ENCODE assay signal across 8 cellular contexts in the genomic region with DNA sequence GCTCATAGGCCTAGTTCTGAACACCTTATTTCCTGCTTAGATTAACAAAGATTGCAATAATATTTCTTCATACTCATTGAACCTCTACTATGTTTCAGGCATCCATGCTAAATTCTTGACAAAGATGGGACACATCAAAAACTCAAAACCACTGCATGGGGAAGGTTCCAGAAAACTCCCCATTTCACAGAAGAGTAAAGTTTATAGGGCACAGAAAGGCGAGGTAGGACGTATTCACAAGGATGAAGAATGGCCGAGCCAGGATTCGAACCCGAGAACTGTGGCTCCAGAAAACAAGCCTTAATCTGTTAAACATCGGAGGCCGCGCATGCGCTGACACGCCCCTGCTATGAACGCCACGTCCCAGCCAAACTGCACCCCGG. TPM values are rescaled to one million over a fixed set of nuclear protein-coding genes. Genes with fewer than 3 reads are reported as not detected.
DNase-seq lines count a peak whose midpoint lies in the region; ATAC-seq, FAIRE-seq and TF ChIP-seq lines count a peak whose summit lies in the region.

No MANE protein-coding gene starts in this region.

- CTCF ChIA-PET in activated CD8-positive, alpha-beta memory T cell treated with anti-CD3 and anti-CD28 coated beads, Interleukin-2, amount 10 ng/mL, durations not matched to agents 7 days and 5 days (lab: Charles Lee), result no interaction called here
- CTCF ChIA-PET in HepG2 (lab: Yijun Ruan, JAX; ENCODE audit: low intra/inter-chr PET ratio, low total read pairs), result no interaction called here

- no peaks in the 10 kb centered on the region for H3K9me3 ChIP-seq in astrocyte (ENCODE audit: insufficient read depth, low read depth, low read length)
- H3K9me3 ChIP-seq in HepG2 (ENCODE audit: low read length), result no peaks in the 10 kb centered on the region
- no peaks in the 10 kb centered on the region for H3K9me3 ChIP-seq in thymus (ENCODE audit: control insufficient read depth)

- H3K4me3 Mint-ChIP-seq in activated CD8-positive, alpha-beta memory T cell treated with anti-CD3 and anti-CD28 coated beads, Interleukin-2, amount 10 ng/mL, durations not matched to agents 7 days and 5 days, result peak overlapping the region; percentile 85
- H3K4me3 Mint-ChIP-seq in astrocyte (ENCODE audit: unreplicated experiment), result peak overlapping the region; percentile 83

- FAIRE-seq in astrocyte (lab: Jason Lieb, UNC), result peak; percentile 29
- FAIRE-seq in HepG2 (lab: Jason Lieb, UNC), result no peak

- H3K4me3 ChIP-seq in astrocyte (ENCODE audit: insufficient read depth, low read depth, low read length) (peak overlapping the region; percentile 79), HepG2 (replicated peaks in 1 of 3; ENCODE audit: insufficient read depth in 1 of 3, low read depth in 2 of 3, low read length in 3 of 3) (peak overlapping the region; percentile 66 to 75 (median 71)), thymus (ENCODE audit: low read length) (peak overlapping the region; percentile 58)

- TF ChIP-seq CTCF in astrocyte (IDR thresholded peaks at IDR 0.05; ENCODE audit: insufficient read depth, low read depth, low read length) (no peak), HepG2 (CRISPR knock-in tag; IDR thresholded peaks at IDR 0.05) (no peak)

- peak overlapping the region; percentile 95 for H3K9ac ChIP-seq in astrocyte (ENCODE audit: low read length)
- H3K9ac ChIP-seq in HepG2 (ENCODE audit: insufficient read depth, low read depth, low read length), result peak overlapping the region; percentile 90

- POLR2A ChIA-PET in HepG2 (lab: Yijun Ruan, JAX), result no interaction called here

- no peak for ATAC-seq in activated CD8-positive, alpha-beta memory T cell treated with anti-CD3 and anti-CD28 coated beads, Interleukin-2, amount 10 ng/mL, durations not matched to agents 7 days and 5 days
- ATAC-seq in HepG2, result no peak

- peaks cover 32% of the 10 kb centered on the region for H3K36me3 Mint-ChIP-seq in activated CD8-positive, alpha-beta memory T cell treated with anti-CD3 and anti-CD28 coated beads, Interleukin-2, amount 10 ng/mL, durations not matched to agents 7 days and 5 days
- peaks cover 5% of the 10 kb centered on the region for H3K36me3 Mint-ChIP-seq in astrocyte (ENCODE audit: low read depth, unreplicated experiment)

- H3K36me3 ChIP-seq in astrocyte (ENCODE audit: insufficient read depth, low read length), result peaks cover 8% of the 10 kb centered on the region
- peaks cover 6 to 18% of the 10 kb centered on the region in 2 experiments; a peak in 4 of 5 replicates for H3K36me3 ChIP-seq in HepG2 (replicated peaks in 1 of 2; ENCODE audit: control insufficient read depth in 1 of 2, insufficient read depth in 2 of 2, low read length in 2 of 2)
- H3K36me3 ChIP-seq in thymus (ENCODE audit: control insufficient read depth, insufficient read depth), result peaks cover 18% of the 10 kb centered on the region

- TF ChIP-seq EP300 in HepG2 (IDR thresholded peaks at IDR 0.05; ENCODE audit: low read depth in 2 of 2, low read length in 2 of 2), result no peak
- no peak for TF ChIP-seq EP300 in HepG2 (CRISPR knock-in tag; IDR thresholded peaks at IDR 0.05; ENCODE audit: borderline replicate concordance)

- H3K27ac ChIP-seq in astrocyte (ENCODE audit: low read depth, low read length) (peak overlapping the region; percentile 97), HepG2 (ENCODE audit: extremely low read length, insufficient read depth, low read length) (peak overlapping the region; percentile 97), thymus (ENCODE audit: low read depth) (peak overlapping the region; percentile 96)

- in situ Hi-C loops in HepG2 (cut with HindIII; ENCODE audit: extremely low pct_ligation_motif_present, low pct_unique_long_range_greater_than_20kb), result no loop called here

- WGBS in HepG2 (ENCODE audit: low lambda C conversion rate), result 0% methylated on average over 3 of the region's 13 CpGs
- 3% methylated on average over 13 of the region's 13 CpGs for WGBS in thymus

- no peak for TF ChIP-seq POLR2A in HepG2 (IDR thresholded peaks at IDR 0.05; ENCODE audit: insufficient read depth in 1 of 2, low read depth in 2 of 2, low read length in 2 of 2)

- H3K4me2 ChIP-seq in astrocyte (ENCODE audit: low read length) (peak overlapping the region; percentile 86), HepG2 (ENCODE audit: low read depth, low read length) (peak overlapping the region; percentile 74)

- BruUV-seq in HepG2 (replicated peaks; lab: Mats Ljungman, UMichigan), result TSS peak; percentile 67

- peaks cover 28% of the 10 kb centered on the region for H3K4me1 Mint-ChIP-seq in activated CD8-positive, alpha-beta memory T cell treated with anti-CD3 and anti-CD28 coated beads, Interleukin-2, amount 10 ng/mL, durations not matched to agents 7 days and 5 days
- H3K4me1 Mint-ChIP-seq in astrocyte (ENCODE audit: low read depth, unreplicated experiment), result peaks cover 7% of the 10 kb centered on the region

- no peak for TF ChIP-seq RAD21 in HepG2 (CRISPR knock-in tag; IDR thresholded peaks at IDR 0.05)

- H2AFZ ChIP-seq in astrocyte (ENCODE audit: low read depth, low read length) (peak overlapping the region; percentile 43), HepG2 (ENCODE audit: low read length) (no peak overlapping the region)

- no peak for DNase-seq in activated CD8-positive, alpha-beta memory T cell treated with anti-CD3 and anti-CD28 coated beads, Interleukin-2, amount 10 ng/mL, durations not matched to agents 7 days and 5 days
- no peak for DNase-seq in activated CD8-positive, alpha-beta memory T cell treated with anti-CD3 and anti-CD28 coated beads, Interleukin-2, amount 50 U/mL, for 48 hours
- DNase-seq in astrocyte (ENCODE audit: low read depth) (no peak), HepG2 (ENCODE audit: low spot score) (no peak), iPS-NIHi7 (ENCODE audit: extremely low spot score) (no peak), NCI-H1417 (lab: John Stamatoyannopoulos, UW) (no peak), UCSD-AML1 (lab: John Stamatoyannopoulos, UW; ENCODE audit: unreplicated experiment) (no peak)

- intact Hi-C loops in HepG2 (cut with micrococcal nuclease; ENCODE audit: unreplicated experiment), result no loop called here

- H3K4me1 ChIP-seq in astrocyte (ENCODE audit: insufficient read depth, low read length), result no peaks in the 10 kb centered on the region
- H3K4me1 ChIP-seq in HepG2 (ENCODE audit: insufficient read depth, low read length), result peaks cover 18% of the 10 kb centered on the region
- no peaks in the 10 kb centered on the region for H3K4me1 ChIP-seq in thymus (ENCODE audit: control insufficient read depth, insufficient read depth, low read length)

- H3K27ac Mint-ChIP-seq in activated CD8-positive, alpha-beta memory T cell treated with anti-CD3 and anti-CD28 coated beads, Interleukin-2, amount 10 ng/mL, durations not matched to agents 7 days and 5 days, result peak overlapping the region; percentile 98
- H3K27ac Mint-ChIP-seq in astrocyte (ENCODE audit: unreplicated experiment), result peak overlapping the region; percentile 98

- H4K20me1 ChIP-seq in astrocyte (ENCODE audit: insufficient read depth, low read length) (no peaks in the 10 kb centered on the region), HepG2 (ENCODE audit: insufficient read depth, low read length) (no peaks in the 10 kb centered on the region)

- no peaks in the 10 kb centered on the region for H3K9me3 Mint-ChIP-seq in activated CD8-positive, alpha-beta memory T cell treated with anti-CD3 and anti-CD28 coated beads, Interleukin-2, amount 10 ng/mL, durations not matched to agents 7 days and 5 days (ENCODE audit: low read depth)
- no peaks in the 10 kb centered on the region for H3K9me3 Mint-ChIP-seq in astrocyte (ENCODE audit: unreplicated experiment)

- no peaks in the 10 kb centered on the region for H3K27me3 ChIP-seq in astrocyte (ENCODE audit: insufficient read depth, low read length)
- H3K27me3 ChIP-seq in HepG2 (ENCODE audit: control insufficient read depth in 1 of 2, insufficient read depth in 2 of 2, low read length in 2 of 2), result no peaks in the 10 kb centered on the region
- no peaks in the 10 kb centered on the region for H3K27me3 ChIP-seq in thymus (ENCODE audit: control insufficient read depth, insufficient read depth)

- H3K27me3 Mint-ChIP-seq in activated CD8-positive, alpha-beta memory T cell treated with anti-CD3 and anti-CD28 coated beads, Interleukin-2, amount 10 ng/mL, durations not matched to agents 7 days and 5 days, result no peaks in the 10 kb centered on the region
- H3K27me3 Mint-ChIP-seq in astrocyte (ENCODE audit: low read depth, unreplicated experiment), result no peaks in the 10 kb centered on the region

- H3K79me2 ChIP-seq in astrocyte (ENCODE audit: insufficient read depth, low read length), result peaks cover 9% of the 10 kb centered on the region
- peaks cover 4% of the 10 kb centered on the region for H3K79me2 ChIP-seq in HepG2 (ENCODE audit: insufficient read depth, low read length)

RNA-seq across cellular contexts. Expression of a gene that starts 0.7 kb away (rescaled TPM):
- total RNA-seq in activated CD8-positive, alpha-beta memory T cell treated with anti-CD3 and anti-CD28 coated beads, Interleukin-2, amount 10 ng/mL, durations not matched to agents 7 days and 5 days, result 100 to 1,000 TPM; 118 to 151 TPM
- total RNA-seq in astrocyte, result 72.7 and 73.5 TPM in 2 replicates
- total RNA-seq in HepG2 (2016; rRNA removed; fragmentation: Illumina TruSeq; extraction: Trizol), result 107 and 130 TPM in 2 replicates
- total RNA-seq in HepG2 (2016; cell fraction: cytosol; rRNA removed; fragmentation: Illumina TruSeq; extraction: Trizol; ENCODE audit: low read depth), result 90.1 and 92.2 TPM in 2 replicates
- 103 and 134 TPM in 2 replicates for total RNA-seq in HepG2 (2016; cell fraction: insoluble cytoplasmic fraction; rRNA removed; fragmentation: Illumina TruSeq; extraction: Trizol)
- 117 and 127 TPM in 2 replicates for total RNA-seq in HepG2 (2016; cell fraction: membrane; rRNA removed; fragmentation: Illumina TruSeq; extraction: Trizol)
- 43.4 and 44.5 TPM in 2 replicates for total RNA-seq in HepG2 (2016; cell fraction: nucleus; rRNA removed; fragmentation: Illumina TruSeq; extraction: Trizol)
- 104 and 123 TPM in 2 replicates for polyA plus RNA-seq in HepG2 (2011; rRNA removed)
- polyA plus RNA-seq in HepG2 (2011; cell fraction: cytosol; rRNA removed), result 117 and 118 TPM in 2 replicates
- 39.3 and 43.2 TPM in 2 replicates for polyA plus RNA-seq in HepG2 (2011; cell fraction: nucleus; rRNA removed)
- polyA plus RNA-seq in HepG2 (2012), result 76.7 and 90.0 TPM in 2 replicates
- polyA plus RNA-seq in HepG2 (2016; cell fraction: cytosol; fragmentation: Illumina TruSeq; extraction: Trizol; ENCODE audit: low read depth), result 96.2 and 97.9 TPM in 2 replicates
- 123 and 126 TPM in 2 replicates for polyA plus RNA-seq in HepG2 (2016; cell fraction: insoluble cytoplasmic fraction; fragmentation: Illumina TruSeq; extraction: Trizol; ENCODE audit: low read depth)
- 96.8 and 107 TPM in 2 replicates for polyA plus RNA-seq in HepG2 (2016; cell fraction: membrane; fragmentation: Illumina TruSeq; extraction: Trizol; ENCODE audit: low read depth)
- 58.7 and 62.0 TPM in 2 replicates for polyA plus RNA-seq in HepG2 (2016; cell fraction: nucleus; fragmentation: Illumina TruSeq; extraction: Trizol; ENCODE audit: insufficient read depth, low read depth)
- 29.9 and 124 TPM in 2 replicates for polyA minus RNA-seq in HepG2 (2011; rRNA and poly(A)+ RNA removed; ENCODE audit: low replicate concordance)
- 22.0 and 22.2 TPM in 2 replicates for polyA minus RNA-seq in HepG2 (2011; cell fraction: cytosol; rRNA and poly(A)+ RNA removed)
- polyA minus RNA-seq in HepG2 (2011; cell fraction: nucleus; rRNA and poly(A)+ RNA removed), result 46.2 and 52.3 TPM in 2 replicates
- polyA plus RNA-seq in thymus, result 242 TPM

RNA-seq across cellular contexts. Expression of a gene that starts 7.9 kb away (rescaled TPM):
- 10 to 100 TPM; 51.4 to 57.4 TPM for total RNA-seq in activated CD8-positive, alpha-beta memory T cell treated with anti-CD3 and anti-CD28 coated beads, Interleukin-2, amount 10 ng/mL, durations not matched to agents 7 days and 5 days
- total RNA-seq in astrocyte (33.6 and 34.1 TPM in 2 replicates), HepG2 (2016; rRNA removed; fragmentation: Illumina TruSeq; extraction: Trizol) (6.9 and 7.2 TPM in 2 replicates)
- 7.6 and 7.8 TPM in 2 replicates for total RNA-seq in HepG2 (2016; cell fraction: cytosol; rRNA removed; fragmentation: Illumina TruSeq; extraction: Trizol; ENCODE audit: low read depth)
- 5.4 and 7.3 TPM in 2 replicates for total RNA-seq in HepG2 (2016; cell fraction: insoluble cytoplasmic fraction; rRNA removed; fragmentation: Illumina TruSeq; extraction: Trizol)
- total RNA-seq in HepG2 (2016; cell fraction: membrane; rRNA removed; fragmentation: Illumina TruSeq; extraction: Trizol), result 21.8 and 23.5 TPM in 2 replicates
- total RNA-seq in HepG2 (2016; cell fraction: nucleus; rRNA removed; fragmentation: Illumina TruSeq; extraction: Trizol), result 3.7 and 4.0 TPM in 2 replicates
- polyA plus RNA-seq in HepG2 (2011; rRNA removed) (4.3 and 4.8 TPM in 2 replicates), thymus (21.7 TPM)
- 3.7 and 4.7 TPM in 2 replicates for polyA plus RNA-seq in HepG2 (2011; cell fraction: cytosol; rRNA removed)
- polyA plus RNA-seq in HepG2 (2011; cell fraction: nucleus; rRNA removed), result 10.4 and 13.0 TPM in 2 replicates
- polyA plus RNA-seq in HepG2 (2012), result 4.7 and 5.0 TPM in 2 replicates
- 14.9 and 16.4 TPM in 2 replicates for polyA plus RNA-seq in HepG2 (2016; cell fraction: cytosol; fragmentation: Illumina TruSeq; extraction: Trizol; ENCODE audit: low read depth)
- 7.4 and 10.5 TPM in 2 replicates for polyA plus RNA-seq in HepG2 (2016; cell fraction: insoluble cytoplasmic fraction; fragmentation: Illumina TruSeq; extraction: Trizol; ENCODE audit: low read depth)
- 27.8 and 31.6 TPM in 2 replicates for polyA plus RNA-seq in HepG2 (2016; cell fraction: membrane; fragmentation: Illumina TruSeq; extraction: Trizol; ENCODE audit: low read depth)
- polyA plus RNA-seq in HepG2 (2016; cell fraction: nucleus; fragmentation: Illumina TruSeq; extraction: Trizol; ENCODE audit: insufficient read depth, low read depth), result 10.0 and 10.7 TPM in 2 replicates
- polyA minus RNA-seq in HepG2 (2011; rRNA and poly(A)+ RNA removed; ENCODE audit: low replicate concordance), result 12.3 and 61.1 TPM in 2 replicates
- polyA minus RNA-seq in HepG2 (2011; cell fraction: cytosol; rRNA and poly(A)+ RNA removed), result 3.3 and 3.5 TPM in 2 replicates
- 5.0 and 6.2 TPM in 2 replicates for polyA minus RNA-seq in HepG2 (2011; cell fraction: nucleus; rRNA and poly(A)+ RNA removed)

RNA-seq across cellular contexts. Expression of a gene that starts 28.6 kb away (rescaled TPM):
- total RNA-seq in activated CD8-positive, alpha-beta memory T cell treated with anti-CD3 and anti-CD28 coated beads, Interleukin-2, amount 10 ng/mL, durations not matched to agents 7 days and 5 days, result 1 to 10 TPM; 2.7 to 4.0 TPM
- 0.17 and 1.1 TPM in 2 replicates for total RNA-seq in astrocyte
- total RNA-seq in HepG2 (2016; rRNA removed; fragmentation: Illumina TruSeq; extraction: Trizol), result not detected in 2 replicates
- not detected in 2 replicates for total RNA-seq in HepG2 (2016; cell fraction: cytosol; rRNA removed; fragmentation: Illumina TruSeq; extraction: Trizol; ENCODE audit: low read depth)
- not detected in 2 replicates for total RNA-seq in HepG2 (2016; cell fraction: insoluble cytoplasmic fraction; rRNA removed; fragmentation: Illumina TruSeq; extraction: Trizol)
- total RNA-seq in HepG2 (2016; cell fraction: membrane; rRNA removed; fragmentation: Illumina TruSeq; extraction: Trizol), result not detected in 2 replicates
- 0.31 TPM in 1 of 2 replicates, not detected in the other for total RNA-seq in HepG2 (2016; cell fraction: nucleus; rRNA removed; fragmentation: Illumina TruSeq; extraction: Trizol)
- polyA plus RNA-seq in HepG2 (2011; rRNA removed), result 0.01 TPM in 1 of 2 replicates, not detected in the other
- polyA plus RNA-seq in HepG2 (2011; cell fraction: cytosol; rRNA removed), result not detected in 2 replicates
- 0.03 and 0.11 TPM in 2 replicates for polyA plus RNA-seq in HepG2 (2011; cell fraction: nucleus; rRNA removed)
- 0.09 TPM in 1 of 2 replicates, not detected in the other for polyA plus RNA-seq in HepG2 (2012)
- polyA plus RNA-seq in HepG2 (2016; cell fraction: cytosol; fragmentation: Illumina TruSeq; extraction: Trizol; ENCODE audit: low read depth), result not detected in 2 replicates
- not detected in 2 replicates for polyA plus RNA-seq in HepG2 (2016; cell fraction: insoluble cytoplasmic fraction; fragmentation: Illumina TruSeq; extraction: Trizol; ENCODE audit: low read depth)
- polyA plus RNA-seq in HepG2 (2016; cell fraction: membrane; fragmentation: Illumina TruSeq; extraction: Trizol; ENCODE audit: low read depth), result not detected in 2 replicates
- not detected in 2 replicates for polyA plus RNA-seq in HepG2 (2016; cell fraction: nucleus; fragmentation: Illumina TruSeq; extraction: Trizol; ENCODE audit: insufficient read depth, low read depth)
- polyA minus RNA-seq in HepG2 (2011; rRNA and poly(A)+ RNA removed; ENCODE audit: low replicate concordance), result 0.34 and 0.77 TPM in 2 replicates
- not detected in 2 replicates for polyA minus RNA-seq in HepG2 (2011; cell fraction: cytosol; rRNA and poly(A)+ RNA removed)
- 0.13 TPM in 1 of 2 replicates, not detected in the other for polyA minus RNA-seq in HepG2 (2011; cell fraction: nucleus; rRNA and poly(A)+ RNA removed)
- polyA plus RNA-seq in thymus, result 27.8 TPM

RNA-seq across cellular contexts. Expression of a gene that starts 38.6 kb away (rescaled TPM):
- total RNA-seq in activated CD8-positive, alpha-beta memory T cell treated with anti-CD3 and anti-CD28 coated beads, Interleukin-2, amount 10 ng/mL, durations not matched to agents 7 days and 5 days, result under 1 TPM; 0.09 to 0.15 TPM
- total RNA-seq in astrocyte (1.6 and 2.2 TPM in 2 replicates), HepG2 (2016; rRNA removed; fragmentation: Illumina TruSeq; extraction: Trizol) (not detected in 2 replicates)
- not detected in 2 replicates for total RNA-seq in HepG2 (2016; cell fraction: cytosol; rRNA removed; fragmentation: Illumina TruSeq; extraction: Trizol; ENCODE audit: low read depth)
- total RNA-seq in HepG2 (2016; cell fraction: insoluble cytoplasmic fraction; rRNA removed; fragmentation: Illumina TruSeq; extraction: Trizol), result not detected in 2 replicates
- total RNA-seq in HepG2 (2016; cell fraction: membrane; rRNA removed; fragmentation: Illumina TruSeq; extraction: Trizol), result not detected in 2 replicates
- total RNA-seq in HepG2 (2016; cell fraction: nucleus; rRNA removed; fragmentation: Illumina TruSeq; extraction: Trizol), result not detected in 2 replicates
- polyA plus RNA-seq in HepG2 (2011; rRNA removed) (not detected in 2 replicates), thymus (4.0 TPM)
- polyA plus RNA-seq in HepG2 (2011; cell fraction: cytosol; rRNA removed), result not detected in 2 replicates
- polyA plus RNA-seq in HepG2 (2011; cell fraction: nucleus; rRNA removed), result not detected in 2 replicates
- polyA plus RNA-seq in HepG2 (2012), result not detected in 2 replicates
- 0.03 and 0.14 TPM in 2 replicates for polyA plus RNA-seq in HepG2 (2016; cell fraction: cytosol; fragmentation: Illumina TruSeq; extraction: Trizol; ENCODE audit: low read depth)
- not detected in 2 replicates for polyA plus RNA-seq in HepG2 (2016; cell fraction: insoluble cytoplasmic fraction; fragmentation: Illumina TruSeq; extraction: Trizol; ENCODE audit: low read depth)
- 0.08 and 0.29 TPM in 2 replicates for polyA plus RNA-seq in HepG2 (2016; cell fraction: membrane; fragmentation: Illumina TruSeq; extraction: Trizol; ENCODE audit: low read depth)
- polyA plus RNA-seq in HepG2 (2016; cell fraction: nucleus; fragmentation: Illumina TruSeq; extraction: Trizol; ENCODE audit: insufficient read depth, low read depth), result not detected in 2 replicates
- 0.07 TPM in 1 of 2 replicates, not detected in the other for polyA minus RNA-seq in HepG2 (2011; rRNA and poly(A)+ RNA removed; ENCODE audit: low replicate concordance)
- polyA minus RNA-seq in HepG2 (2011; cell fraction: cytosol; rRNA and poly(A)+ RNA removed), result not detected in 2 replicates
- polyA minus RNA-seq in HepG2 (2011; cell fraction: nucleus; rRNA and poly(A)+ RNA removed), result not detected in 2 replicates
